Comparison of ENCODE assay signal across 26 cellular contexts in the genomic region with DNA sequence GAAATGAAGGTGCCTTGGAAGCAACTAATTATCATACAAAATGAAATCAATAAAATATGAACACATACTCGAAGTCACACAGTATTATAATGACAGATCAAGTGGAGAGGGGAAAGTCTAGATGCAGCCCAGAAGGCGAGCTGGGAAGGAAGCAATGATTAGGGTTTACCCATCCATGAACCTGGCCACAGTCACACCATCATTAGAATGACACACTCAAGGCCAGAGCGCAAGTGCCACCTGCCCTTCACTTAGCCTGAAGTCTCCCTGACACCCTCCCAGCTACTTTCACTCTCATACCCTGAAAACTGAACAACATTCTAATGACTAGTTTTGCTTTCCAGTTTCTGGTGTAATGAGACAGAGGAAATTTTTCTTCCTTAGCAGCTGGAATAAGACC.
"Had no signal": no experiment of that assay in that cellular context is flagged by ENCODE, and none has a peak within 500 bp of the region (broad histone marks: within the 10 kb centered on the region; RNA-seq: fewer than 3 reads in every experiment).

No MANE protein-coding gene starts in this region.

- H3K4me2 ChIP-seq: neural progenitor cell had no signal

- H2AFZ ChIP-seq: neural progenitor cell had no signal

- H3K27me3 Mint-ChIP-seq: natural killer cell treated with Interleukin-12 subunit alpha and Interleukin-12 subunit beta and Interleukin-15 and Interleukin-18, amount 100 ng/mL, for 72 hours; stimulated activated naive B cell treated with anti-CD40 and anti-IgM and Interleukin-4, amounts not matched to agents 10 μg/mL and 1 μg/mL and 100 μg/mL, for 72 hours; stimulated activated naive CD8-positive, alpha-beta T cell treated with anti-CD3 and anti-CD28 coated beads, Interleukin-15, amount 100 ng/mL, for 72 hours had no signal

- DNase-seq: effector memory CD4-positive, alpha-beta T cell; heart left ventricle; hippocampal formation; left colon; left ventricle myocardium superior; mesenchymal stem cell; midbrain; nucleus accumbens; ovary; sigmoid colon; stimulated activated CD4-positive, alpha-beta T cell treated with anti-CD3 and anti-CD28 coated beads, Interleukin-2, amount 100 ng/mL, for 24 hours; stimulated activated CD4-positive, alpha-beta T cell treated with anti-CD3 and anti-CD28 coated beads, Interleukin-4, amount 100 ng/mL, for 4 hours; stimulated activated naive B cell treated with anti-CD40 and anti-IgM and Interleukin-4, amounts not matched to agents 10 μg/mL and 1 μg/mL and 100 μg/mL, for 72 hours; stimulated activated naive CD8-positive, alpha-beta T cell treated with anti-CD3 and anti-CD28 coated beads, Interleukin-15, amount 100 ng/mL, for 72 hours; testis; upper lobe of right lung had no signal

- H3K4me3 ChIP-seq: heart left ventricle, lung, neural progenitor cell, ovary, right atrium auricular region, sigmoid colon, skin epidermis, testis, tibial nerve, upper lobe of right lung, vagina had no signal

- H3K36me3 Mint-ChIP-seq: natural killer cell treated with Interleukin-12 subunit alpha and Interleukin-12 subunit beta and Interleukin-15 and Interleukin-18, amount 100 ng/mL, for 72 hours; neural progenitor cell had no signal

- H3K4me1 ChIP-seq: neural progenitor cell, right atrium auricular region, sigmoid colon, testis, tibial nerve, upper lobe of right lung, vagina had no signal

- H3K9ac ChIP-seq: neural progenitor cell had no signal

- H3K27me3 ChIP-seq: heart left ventricle, neural progenitor cell, ovary, right atrium auricular region, sigmoid colon, testis, tibial nerve, upper lobe of right lung, vagina had no signal

- H3K9me3 ChIP-seq: heart left ventricle, ovary, right atrium auricular region, sigmoid colon, testis, tibial nerve, upper lobe of right lung, vagina had no signal

- H3K4me3 Mint-ChIP-seq: natural killer cell treated with Interleukin-12 subunit alpha and Interleukin-12 subunit beta and Interleukin-15 and Interleukin-18, amount 100 ng/mL, for 72 hours; neural progenitor cell; stimulated activated naive B cell treated with anti-CD40 and anti-IgM and Interleukin-4, amounts not matched to agents 10 μg/mL and 1 μg/mL and 100 μg/mL, for 72 hours; stimulated activated naive CD8-positive, alpha-beta T cell treated with anti-CD3 and anti-CD28 coated beads, Interleukin-15, amount 100 ng/mL, for 72 hours had no signal

- H3K9me3 Mint-ChIP-seq: natural killer cell treated with Interleukin-12 subunit alpha and Interleukin-12 subunit beta and Interleukin-15 and Interleukin-18, amount 100 ng/mL, for 72 hours; neural progenitor cell; stimulated activated naive CD8-positive, alpha-beta T cell treated with anti-CD3 and anti-CD28 coated beads, Interleukin-15, amount 100 ng/mL, for 72 hours had no signal

- H3K36me3 ChIP-seq: heart left ventricle, neural progenitor cell, ovary, right atrium auricular region, sigmoid colon, tibial nerve, upper lobe of right lung, vagina had no signal

- H3K27ac Mint-ChIP-seq: natural killer cell treated with Interleukin-12 subunit alpha and Interleukin-12 subunit beta and Interleukin-15 and Interleukin-18, amount 100 ng/mL, for 72 hours; neural progenitor cell; stimulated activated naive B cell treated with anti-CD40 and anti-IgM and Interleukin-4, amounts not matched to agents 10 μg/mL and 1 μg/mL and 100 μg/mL, for 72 hours; stimulated activated naive CD8-positive, alpha-beta T cell treated with anti-CD3 and anti-CD28 coated beads, Interleukin-15, amount 100 ng/mL, for 72 hours had no signal

- H3K27ac ChIP-seq: heart left ventricle, neural progenitor cell, ovary, right atrium auricular region, sigmoid colon, skin epidermis, testis, tibial nerve, upper lobe of right lung, vagina had no signal

- ATAC-seq: esophagus mucosa; heart left ventricle; left colon; left ventricle myocardium superior; natural killer cell treated with Interleukin-12 subunit alpha and Interleukin-12 subunit beta and Interleukin-15 and Interleukin-18, amount 100 ng/mL, for 72 hours; stimulated activated naive CD8-positive, alpha-beta T cell treated with anti-CD3 and anti-CD28 coated beads, Interleukin-15, amount 100 ng/mL, for 72 hours; upper lobe of right lung had no signal

- FAIRE-seq: endometrium, frontal cortex had no signal
